21 cellular contexts compared by ENCODE assay signal in the genomic region with DNA sequence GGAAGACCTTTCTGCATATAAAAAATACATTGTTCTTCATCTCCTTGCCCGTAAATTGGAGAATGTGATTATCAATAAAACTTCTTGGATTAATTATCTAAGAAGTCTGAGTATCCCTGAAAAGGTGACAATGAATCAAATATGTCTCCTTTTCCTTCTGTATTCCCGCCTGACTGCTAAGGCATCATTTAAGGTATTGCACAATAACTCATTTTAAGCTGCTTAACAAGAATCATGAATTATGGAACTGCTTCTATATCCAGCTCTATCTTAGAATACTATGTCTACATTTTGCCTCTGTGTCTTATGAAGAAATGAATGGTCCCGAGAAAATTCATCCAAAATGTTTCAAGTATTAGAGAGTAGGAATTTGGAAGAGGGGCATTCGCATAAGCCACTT.
DNase-seq lines count a peak whose midpoint lies in the region; ATAC-seq, FAIRE-seq and TF ChIP-seq lines count a peak whose summit lies in the region.
"Had no signal": no experiment of that assay in that cellular context is flagged by ENCODE, and none has a peak within 500 bp of the region (broad histone marks: within the 10 kb centered on the region; RNA-seq: fewer than 3 reads in every experiment).

No MANE protein-coding gene starts in this region.

- dilution Hi-C loops in IMR-90 (cut with HindIII; ENCODE audit: low sequenced_read_pairs, unreplicated experiment): no loop called here

- intact Hi-C loops in A673 (cut with micrococcal nuclease; ENCODE audit: unreplicated experiment) (no loop called here), IMR-90 (cut with micrococcal nuclease) (no loop called here), K562 (cut with micrococcal nuclease) (no loop called here)

- H2BK5ac ChIP-seq in IMR-90 (ENCODE audit: low read depth, low read length, poor library complexity, severe bottlenecking): no peak overlapping the region

- POLR2A ChIA-PET in A673 (lab: Charles Lee; ENCODE audit: low non-redundant PET) (no interaction called here), IMR-90 (lab: Charles Lee; ENCODE audit: unreplicated experiment) (no interaction called here), K562 (lab: Yijun Ruan, JAX) (interaction anchor here (0.6 kb wide), 1 partner anchor 273 kb away, joined by 3 read pairs; no protein-coding TSS in a partner anchor)

- no peak overlapping the region for H4K5ac ChIP-seq in IMR-90 (ENCODE audit: low read depth, low read length)

- no peak overlapping the region for H3K23ac ChIP-seq in IMR-90 (ENCODE audit: low read depth, low read length)

- H3K4me3 ChIP-seq in A673 (ENCODE audit: low read depth, low read length, poor library complexity, severe bottlenecking) (no peak overlapping the region), IMR-90 (ENCODE audit: insufficient read depth, low read depth, low read length) (no peak overlapping the region), K562 (no peak overlapping the region)
- H3K4me3 ChIP-seq: A549, GM23338, HAP-1 had no signal

- H3K4me1 ChIP-seq in A673 (ENCODE audit: insufficient read depth, low read length, poor library complexity, severe bottlenecking): peaks cover 8% of the 10 kb centered on the region
- no peaks in the 10 kb centered on the region for H3K4me1 ChIP-seq in IMR-90 (ENCODE audit: control insufficient read depth, insufficient read depth, low read length)
- no peaks in the 10 kb centered on the region for H3K4me1 ChIP-seq in K562 (replicated peaks in 1 of 2; ENCODE audit: control insufficient read depth in 2 of 2, insufficient read depth in 2 of 2, low read length in 2 of 2)
- H3K4me1 ChIP-seq: A549 had no signal

- no peak overlapping the region for H3K27ac ChIP-seq in A673 (ENCODE audit: low read depth, low read length, poor library complexity, severe bottlenecking)
- no peak overlapping the region for H3K27ac ChIP-seq in IMR-90 (ENCODE audit: insufficient read depth, low read length)
- H3K27ac ChIP-seq in K562 (ENCODE audit: extremely low read depth, low read depth, low read length): no peak overlapping the region
- H3K27ac ChIP-seq: A549 had no signal

- H3K79me1 ChIP-seq in IMR-90 (ENCODE audit: low read depth in 1 of 2, low read length in 2 of 2): no peaks in the 10 kb centered on the region

- H3K9me1 ChIP-seq in IMR-90 (ENCODE audit: insufficient read depth, low read length): no peaks in the 10 kb centered on the region
- no peaks in the 10 kb centered on the region for H3K9me1 ChIP-seq in K562 (ENCODE audit: control insufficient read depth, insufficient read depth, low read length)

- no TSS peak for BruUV-seq in A673 (replicated peaks; lab: Mats Ljungman, UMichigan)
- BruUV-seq in IMR-90 (replicated peaks; lab: Mats Ljungman, UMichigan): no TSS peak
- no TSS peak for BruUV-seq in K562 (replicated peaks; lab: Mats Ljungman, UMichigan)

- TF ChIP-seq POLR2A in IMR-90 (IDR thresholded peaks at IDR 0.05; ENCODE audit: low read depth, low read length): no peak
- TF ChIP-seq POLR2A in K562 (conservative IDR thresholded peaks at IDR 0.05): no peak

- H2AK9ac ChIP-seq in IMR-90 (replicated peaks; ENCODE audit: low read depth, low read length, poor library complexity): no peak overlapping the region

- H3K9ac ChIP-seq in IMR-90 (ENCODE audit: low read depth, low read length): no peak overlapping the region
- H3K9ac ChIP-seq in K562 (ENCODE audit: insufficient read depth in 1 of 2, low read depth in 2 of 2, low read length in 2 of 2): no peak overlapping the region

- no peak overlapping the region for H3K4me2 ChIP-seq in IMR-90 (ENCODE audit: low read depth, low read length)
- H3K4me2 ChIP-seq in K562 (ENCODE audit: insufficient read depth, low read length): no peak overlapping the region
- H3K4me2 ChIP-seq: A549, GM23338 had no signal

- TF ChIP-seq CTCF in A673 (conservative IDR thresholded peaks at IDR 0.05; ENCODE audit: low read depth, low read length) (no peak), IMR-90 (conservative IDR thresholded peaks at IDR 0.05; ENCODE audit: low read depth, low read length) (no peak), K562 (IDR thresholded peaks at IDR 0.05 in 2 of 3, conservative IDR thresholded peaks at IDR 0.05 in 1 of 3; ENCODE audit: insufficient read depth in 2 of 3, low read depth in 1 of 3, low read length in 3 of 3) (no peak)

- H3K9me3 ChIP-seq in A673 (ENCODE audit: low read depth, low read length, poor library complexity, severe bottlenecking): no peaks in the 10 kb centered on the region
- H3K9me3 ChIP-seq in IMR-90 (ENCODE audit: control insufficient read depth, insufficient read depth, low read length): no peaks in the 10 kb centered on the region
- H3K9me3 ChIP-seq in K562 (replicated peaks; ENCODE audit: control insufficient read depth, insufficient read depth, low read depth, low read length): no peaks in the 10 kb centered on the region
- H3K9me3 ChIP-seq: A549, HAP-1 had no signal

- H2AFZ ChIP-seq in IMR-90 (replicated peaks; ENCODE audit: low read length, poor library complexity) (no peak overlapping the region), K562 (ENCODE audit: low read depth, low read length) (no peak overlapping the region)
- H2AFZ ChIP-seq: GM23338 had no signal

- no peak overlapping the region for H3K4ac ChIP-seq in IMR-90 (ENCODE audit: low read depth, low read length)

- CTCF ChIA-PET in A673 (lab: Charles Lee): no interaction called here
- CTCF ChIA-PET in IMR-90 (lab: Yijun Ruan, JAX): no interaction called here
- CTCF ChIA-PET in K562 (lab: Yijun Ruan, JAX; ENCODE audit: low intra/inter-chr PET ratio): no interaction called here

- WGBS in IMR-90 (ENCODE audit: extremely low coverage in 2 of 2, insufficient read length in 1 of 2), 2 experiments: no CpG with 5 or more reads among the region's 4 CpGs
- WGBS in K562 (ENCODE audit: insufficient coverage, low coverage, missing lambda C conversion rate): 78% methylated on average over 4 of the region's 4 CpGs

- no peaks in the 10 kb centered on the region for H3K79me2 ChIP-seq in K562 (ENCODE audit: control insufficient read depth, insufficient read depth, low read length)

- H3K18ac ChIP-seq in IMR-90 (ENCODE audit: low read depth, low read length): no peak overlapping the region

- TF ChIP-seq EP300 in K562 (IDR thresholded peaks at IDR 0.05; ENCODE audit: low read length): no peak

- H2BK120ac ChIP-seq in IMR-90 (ENCODE audit: low read depth, low read length): no peak overlapping the region

- H4K8ac ChIP-seq in IMR-90 (ENCODE audit: low read depth in 2 of 2, low read length in 2 of 2): no peak overlapping the region

- H2BK15ac ChIP-seq in IMR-90 (ENCODE audit: low read depth, low read length): no peak overlapping the region

- DNase-seq in A673 (ENCODE audit: low spot score) (peak; percentile 28), IMR-90 (no peak), K562 (ENCODE audit: extremely low read depth in 1 of 4, low spot score in 3 of 4) (no peak)
- DNase-seq: 8988T; C1 segment of cervical spinal cord; Calu3; CD4-positive, alpha-beta memory T cell; COR-L47; DMS153; DND-41; HFFc6 had no signal

- TF ChIP-seq RAD21 in IMR-90 (IDR thresholded peaks at IDR 0.05; ENCODE audit: low read length) (no peak), K562 (CRISPR knock-in tag; conservative IDR thresholded peaks at IDR 0.05 in 1 of 2, IDR thresholded peaks at IDR 0.05 in 1 of 2) (no peak)

- H3K56ac ChIP-seq in IMR-90 (ENCODE audit: extremely low read depth, insufficient read depth, low read length): no peak overlapping the region

- ATAC-seq in IMR-90 (ENCODE audit: low read depth): no peak
- no peak for ATAC-seq in K562
- no peak for ATAC-seq in GM19452 (IDR thresholded peaks at IDR 0.05; ENCODE audit: unreplicated experiment)
- no peak for ATAC-seq in HG03439 (IDR thresholded peaks at IDR 0.05; ENCODE audit: unreplicated experiment)
- ATAC-seq in GM18868 (IDR thresholded peaks at IDR 0.05; ENCODE audit: unreplicated experiment): no peak
- ATAC-seq: A549, GM23338 had no signal

- H3K14ac ChIP-seq in IMR-90 (replicated peaks; ENCODE audit: low read depth, low read length): no peak overlapping the region

- H2AK5ac ChIP-seq in IMR-90 (ENCODE audit: low read depth, low read length): no peak overlapping the region

- no peak for FAIRE-seq in K562 (lab: Jason Lieb, UNC)
- FAIRE-seq: A549, G401.6, GM12892, GM19239, H54 had no signal

- no peak overlapping the region for H2BK20ac ChIP-seq in IMR-90 (ENCODE audit: low read depth, low read length)

- in situ Hi-C loops in IMR-90 (cut with MboI; ENCODE audit: low sequenced_read_pairs) (no loop called here), K562 (cut with MboI) (no loop called here)

- no peak overlapping the region for H4K91ac ChIP-seq in IMR-90 (ENCODE audit: insufficient read depth, low read depth, low read length)

- H4K20me1 ChIP-seq in IMR-90 (ENCODE audit: insufficient read depth, low read length) (no peaks in the 10 kb centered on the region), K562 (replicated peaks; ENCODE audit: control insufficient read depth, insufficient read depth, low read length) (no peaks in the 10 kb centered on the region)

- no peaks in the 10 kb centered on the region for H3K36me3 ChIP-seq in A673 (ENCODE audit: insufficient read depth, low read length, poor library complexity, severe bottlenecking)
- H3K36me3 ChIP-seq in IMR-90 (ENCODE audit: control insufficient read depth, insufficient read depth, low read length): no peaks in the 10 kb centered on the region
- H3K36me3 ChIP-seq in K562 (ENCODE audit: control insufficient read depth, insufficient read depth, low read length): no peaks in the 10 kb centered on the region
- H3K36me3 ChIP-seq: HAP-1 had no signal

- H3K27me3 ChIP-seq in A673 (replicated peaks; ENCODE audit: insufficient read depth, low read depth, low read length, poor library complexity) (no peaks in the 10 kb centered on the region), IMR-90 (ENCODE audit: control insufficient read depth, insufficient read depth, low read length) (no peaks in the 10 kb centered on the region), K562 (ENCODE audit: control insufficient read depth in 2 of 2, insufficient read depth in 2 of 2, low read length in 2 of 2) (no peaks in the 10 kb centered on the region)

TF ChIP-seq in IMR-90, 13 proteins besides CTCF, POLR2A, EP300 and RAD21:
- TF ChIP-seq CEBPB (IDR thresholded peaks at IDR 0.05; ENCODE audit: low read depth, low read length) (peak; percentile 91), CHD1 (IDR thresholded peaks at IDR 0.05; ENCODE audit: low read depth, low read length) (no peak)

TF ChIP-seq in K562, 482 proteins besides CTCF, POLR2A, EP300 and RAD21:
- no peak for TF ChIP-seq CEBPG (CRISPR knock-in tag; IDR thresholded peaks at IDR 0.05)
- TF ChIP-seq CEBPG (tag; conservative IDR thresholded peaks at IDR 0.05 in 1 of 2, IDR thresholded peaks at IDR 0.05 in 1 of 2): peak; percentile 38 to 94; a peak in 3 of 4 replicates
- peak; percentile 89 for TF ChIP-seq CEBPB (tag; IDR thresholded peaks at IDR 0.05)
- no peak for TF ChIP-seq MEIS2 (IDR thresholded peaks at IDR 0.05; ENCODE audit: partially characterized antibody)
- no peak for TF ChIP-seq IFI16 (CRISPR knock-in tag; IDR thresholded peaks at IDR 0.05)
- TF ChIP-seq ATF1 (CRISPR knock-in tag; IDR thresholded peaks at IDR 0.05): no peak
- TF ChIP-seq ATF1 (tag; IDR thresholded peaks at IDR 0.05): no peak
